Comparison of ENCODE assay signal across 8 cellular contexts in genomic region chr9:121322037-121322736, GRCh38. TPM values are rescaled to one million over a fixed set of nuclear protein-coding genes. Genes with fewer than 3 reads are reported as not detected.
A peak's percentile ranks its signal among the peaks of the same experiment; 100 is the strongest.
DNase-seq lines count a peak whose midpoint lies in the region; FAIRE-seq and TF ChIP-seq lines count a peak whose summit lies in the region.

No MANE protein-coding gene starts in this region.

- no peaks in the 10 kb centered on the region for H3K36me3 ChIP-seq in A673 (ENCODE audit: insufficient read depth, low read length, poor library complexity, severe bottlenecking)

- H3K4me3 ChIP-seq in A673 (ENCODE audit: low read depth, low read length, poor library complexity, severe bottlenecking): no peak overlapping the region

- H3K9me3 ChIP-seq in A673 (ENCODE audit: low read depth, low read length, poor library complexity, severe bottlenecking): no peaks in the 10 kb centered on the region

- POLR2A ChIA-PET in A673 (lab: Charles Lee; ENCODE audit: low non-redundant PET): no interaction called here

- H3K36me3 Mint-ChIP-seq in progenitor cell of endocrine pancreas (ENCODE audit: insufficient read depth): peaks cover 13% of the 10 kb centered on the region
- no peaks in the 10 kb centered on the region for H3K36me3 Mint-ChIP-seq in activated T-cell treated with anti-CD3 and anti-CD28 coated beads, Interleukin-2, amount 50 U/mL, for 24 hours (ENCODE audit: low read depth)

- H3K27ac Mint-ChIP-seq in progenitor cell of endocrine pancreas: peak overlapping the region; percentile 62
- no peak overlapping the region for H3K27ac Mint-ChIP-seq in activated T-cell treated with anti-CD3 and anti-CD28 coated beads, Interleukin-2, amount 50 U/mL, for 24 hours

- no TSS peak for BruUV-seq in A673 (replicated peaks; lab: Mats Ljungman, UMichigan)

- CTCF ChIA-PET in A673 (lab: Charles Lee): no interaction called here

- FAIRE-seq in GM19239 (lab: Jason Lieb, UNC): no peak

- DNase-seq in DMS 273 treated with DMSO at 0.1 percent for 48 hours (lab: John Stamatoyannopoulos, UW) (peak; percentile 15), NCI-H2196 treated with DMSO at 0.1 percent for 48 hours (lab: John Stamatoyannopoulos, UW; ENCODE audit: unreplicated experiment) (peak; percentile 27), dermis microvascular lymphatic vessel endothelial cell (ENCODE audit: low read depth in 2 of 2) (peak; percentile 72 to 92), progenitor cell of endocrine pancreas (ENCODE audit: low spot score, unreplicated experiment) (no peak), epidermal melanocyte (ENCODE audit: insufficient read length, low spot score) (no peak), GM19239 (ENCODE audit: insufficient read length, low spot score) (no peak), A673 (ENCODE audit: low spot score) (no peak)
- no peak for DNase-seq in activated T-cell treated with anti-CD3 and anti-CD28 coated beads, Interleukin-2, amount 50 U/mL, for 24 hours

- no peaks in the 10 kb centered on the region for H3K9me3 Mint-ChIP-seq in progenitor cell of endocrine pancreas (ENCODE audit: low read depth)
- H3K9me3 Mint-ChIP-seq in activated T-cell treated with anti-CD3 and anti-CD28 coated beads, Interleukin-2, amount 50 U/mL, for 24 hours: no peaks in the 10 kb centered on the region

- no peak overlapping the region for H3K27ac ChIP-seq in A673 (ENCODE audit: low read depth, low read length, poor library complexity, severe bottlenecking)

- H3K4me1 ChIP-seq in A673 (ENCODE audit: insufficient read depth, low read length, poor library complexity, severe bottlenecking): no peaks in the 10 kb centered on the region

- TF ChIP-seq CTCF in progenitor cell of endocrine pancreas (IDR thresholded peaks at IDR 0.05; ENCODE audit: unreplicated experiment) (no peak), A673 (conservative IDR thresholded peaks at IDR 0.05; ENCODE audit: low read depth, low read length) (no peak)

- H3K4me3 Mint-ChIP-seq in progenitor cell of endocrine pancreas (ENCODE audit: low read depth): no peak overlapping the region
- H3K4me3 Mint-ChIP-seq in activated T-cell treated with anti-CD3 and anti-CD28 coated beads, Interleukin-2, amount 50 U/mL, for 24 hours: no peak overlapping the region

- H3K27me3 ChIP-seq in A673 (replicated peaks; ENCODE audit: insufficient read depth, low read depth, low read length, poor library complexity): no peaks in the 10 kb centered on the region

- intact Hi-C loops in A673 (cut with micrococcal nuclease; ENCODE audit: unreplicated experiment): no loop called here

- H3K27me3 Mint-ChIP-seq in progenitor cell of endocrine pancreas: no peaks in the 10 kb centered on the region
- H3K27me3 Mint-ChIP-seq in activated T-cell treated with anti-CD3 and anti-CD28 coated beads, Interleukin-2, amount 50 U/mL, for 24 hours: no peaks in the 10 kb centered on the region

- no peaks in the 10 kb centered on the region for H3K4me1 Mint-ChIP-seq in progenitor cell of endocrine pancreas (ENCODE audit: low read depth)
- peaks cover 16% of the 10 kb centered on the region for H3K4me1 Mint-ChIP-seq in activated T-cell treated with anti-CD3 and anti-CD28 coated beads, Interleukin-2, amount 50 U/mL, for 24 hours (ENCODE audit: low read depth)

RNA-seq across cellular contexts. Expression of gene STOM, which starts 47.9 kb away (rescaled TPM):
- 225 and 320 TPM in 2 replicates for total RNA-seq in dermis microvascular lymphatic vessel endothelial cell
- 11.0 and 14.4 TPM in 2 replicates for total RNA-seq in progenitor cell of endocrine pancreas
- 63.4 and 72.4 TPM in 2 replicates for total RNA-seq in A673 (2021)

RNA-seq across cellular contexts. Expression of gene GSN, which starts 54.2 kb away (rescaled TPM):
- total RNA-seq in dermis microvascular lymphatic vessel endothelial cell: 243 and 248 TPM in 2 replicates
- total RNA-seq in progenitor cell of endocrine pancreas: 35.0 and 41.4 TPM in 2 replicates
- total RNA-seq in A673 (2021): 28.4 and 43.7 TPM in 2 replicates

Comparison
In these comparisons a context has a peak if more than half of its experiments do, and no peak if none do; other contexts are left out.
1. DNase-seq: peak in DMS 273 treated with DMSO at 0.1 percent for 48 hours (single experiment), NCI-H2196 treated with DMSO at 0.1 percent for 48 hours (single experiment) and dermis microvascular lymphatic vessel endothelial cell (2 of 2); none in progenitor cell of endocrine pancreas (single experiment), epidermal melanocyte (single experiment), GM19239 (single experiment), activated T-cell treated with anti-CD3 and anti-CD28 coated beads, Interleukin-2, amount 50 U/mL, for 24 hours (single experiment) and A673 (single experiment).